10 cellular contexts compared by ENCODE assay signal in the genomic region with DNA sequence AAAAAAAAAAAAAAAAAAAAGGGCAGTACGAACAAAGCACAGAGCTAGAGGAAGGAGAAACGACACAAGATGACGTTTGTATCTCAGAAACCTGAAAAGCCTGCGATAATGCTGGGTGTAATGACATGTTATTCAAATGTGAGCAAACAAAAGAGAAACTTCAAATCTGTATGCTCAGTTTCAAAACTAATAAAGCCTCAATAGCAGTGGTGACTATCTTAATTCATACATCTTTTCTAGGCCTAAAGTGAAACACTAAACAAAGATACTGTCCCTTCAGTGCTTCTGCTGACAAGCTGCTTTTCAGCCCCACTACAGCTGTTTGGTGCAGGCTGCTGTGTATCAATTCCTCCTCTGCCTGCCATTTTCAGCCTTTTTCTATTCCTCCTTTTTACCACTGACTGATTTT. TPM values are rescaled to one million over a fixed set of nuclear protein-coding genes. Genes with fewer than 3 reads are reported as not detected.
A peak's percentile ranks its signal among the peaks of the same experiment; 100 is the strongest.
DNase-seq lines count a peak whose midpoint lies in the region; ATAC-seq and TF ChIP-seq lines count a peak whose summit lies in the region.
"Had no signal": no experiment of that assay in that cellular context is flagged by ENCODE, and none has a peak within 500 bp of the region (broad histone marks: within the 10 kb centered on the region; RNA-seq: fewer than 3 reads in every experiment).

No MANE protein-coding gene starts in this region.

- H3K36me3 ChIP-seq in Caco-2 (ENCODE audit: control insufficient read depth, insufficient read depth, low read length) (peaks cover 2% of the 10 kb centered on the region; the same call in 1 of the 2 replicates), brain microvascular endothelial cell (replicated peaks) (no peaks in the 10 kb centered on the region)
- H3K36me3 ChIP-seq: thyroid gland had no signal

- BruUV-seq in Caco-2 (replicated peaks; lab: Mats Ljungman, UMichigan), result no TSS peak

- in situ Hi-C loops in brain microvascular endothelial cell (cut with HindIII; ENCODE audit: low pct_ligation_motif_present, low sequenced_read_pairs), result no loop called here

- H3K27me3 ChIP-seq in Caco-2 (replicated peaks; ENCODE audit: control insufficient read depth, insufficient read depth, low read length) (no peaks in the 10 kb centered on the region), brain microvascular endothelial cell (replicated peaks) (no peaks in the 10 kb centered on the region)
- H3K27me3 ChIP-seq: thyroid gland had no signal

- intact Hi-C loops in Caco-2 (cut with micrococcal nuclease; ENCODE audit: unreplicated experiment), result no loop called here

- no peak overlapping the region for H3K27ac ChIP-seq in brain microvascular endothelial cell
- H3K27ac ChIP-seq: thyroid gland had no signal

- no peak overlapping the region for H3K4me3 ChIP-seq in Caco-2 (ENCODE audit: low read depth, low read length)
- H3K4me3 ChIP-seq in brain microvascular endothelial cell (ENCODE audit: low read depth, low read length), result no peak overlapping the region
- H3K4me3 ChIP-seq: thyroid gland had no signal

- no peaks in the 10 kb centered on the region for H3K9me3 ChIP-seq in Caco-2
- H3K9me3 ChIP-seq: thyroid gland had no signal

- peak; percentile 40 for DNase-seq in GM10248 (ENCODE audit: extremely low spot score)
- no peak for DNase-seq in Caco-2
- no peak for DNase-seq in brain microvascular endothelial cell
- no peak for DNase-seq in ureter (ENCODE audit: low spot score)
- DNase-seq in nephron progenitor cell, result no peak
- DNase-seq: erythroblast, thyroid gland had no signal

- peak; percentile 92 for ATAC-seq in GM19397 (IDR thresholded peaks at IDR 0.05; ENCODE audit: unreplicated experiment)
- ATAC-seq in HG03039 (IDR thresholded peaks at IDR 0.05; ENCODE audit: unreplicated experiment), result peak; percentile 70

- H3K4me3 Mint-ChIP-seq in brain (peak overlapping the region in 1 of 5 experiments; percentile 28), Caco-2 (ENCODE audit: unreplicated experiment) (no peak overlapping the region), nephron progenitor cell (no peak overlapping the region)

- peak overlapping the region in 3 of 5 experiments; percentile 8 to 61 (median 11) for H3K27ac Mint-ChIP-seq in brain
- no peak overlapping the region for H3K27ac Mint-ChIP-seq in Caco-2 (ENCODE audit: unreplicated experiment)
- H3K27ac Mint-ChIP-seq in nephron progenitor cell, result no peak overlapping the region

- POLR2A ChIA-PET in GM10248 (lab: Yijun Ruan, JAX), result interaction anchor here (0.5 to 1.0 kb wide), 5 partner anchors 11 to 470 kb away, joined by 3 to 5 read pairs (median 4); no protein-coding TSS in a partner anchor
- POLR2A ChIA-PET in Caco-2 (lab: Charles Lee), result interaction anchor here (0.7 kb wide), 1 partner anchor 16 kb away, joined by 6 read pairs; no protein-coding TSS in a partner anchor

- H3K4me1 Mint-ChIP-seq in brain, result peaks cover 10% of the 10 kb centered on the region
- peaks cover 11% of the 10 kb centered on the region for H3K4me1 Mint-ChIP-seq in Caco-2 (ENCODE audit: low read depth, unreplicated experiment)
- peaks cover 6% of the 10 kb centered on the region for H3K4me1 Mint-ChIP-seq in nephron progenitor cell

- H3K27me3 Mint-ChIP-seq in brain (peaks cover 3% of the 10 kb centered on the region), Caco-2 (ENCODE audit: insufficient read depth, unreplicated experiment) (no peaks in the 10 kb centered on the region), nephron progenitor cell (ENCODE audit: low read depth, poor library complexity) (no peaks in the 10 kb centered on the region)

- CTCF ChIA-PET in GM10248 (lab: Yijun Ruan, JAX), result interaction anchor here (1.1 to 1.2 kb wide), 3 partner anchors 10 to 19 kb away, joined by 3 read pairs; no protein-coding TSS in a partner anchor
- CTCF ChIA-PET in Caco-2 (lab: Charles Lee), result no interaction called here

- H3K9me3 Mint-ChIP-seq in brain, result no peaks in the 10 kb centered on the region
- H3K9me3 Mint-ChIP-seq in Caco-2 (ENCODE audit: unreplicated experiment), result no peaks in the 10 kb centered on the region
- no peaks in the 10 kb centered on the region for H3K9me3 Mint-ChIP-seq in nephron progenitor cell

- peaks cover 25% of the 10 kb centered on the region for H3K4me1 ChIP-seq in Caco-2
- H3K4me1 ChIP-seq: thyroid gland had no signal

- TF ChIP-seq CTCF in GM10248 (IDR thresholded peaks at IDR 0.05; ENCODE audit: control extremely low read depth, extremely low read depth, low read depth, missing control alignments) (no peak), brain (conservative IDR thresholded peaks at IDR 0.05) (no peak), Caco-2 (IDR thresholded peaks at IDR 0.05; ENCODE audit: insufficient read depth in 1 of 2, low read depth in 1 of 2, low read length in 1 of 2, severe bottlenecking in 1 of 2, unreplicated experiment in 1 of 2) (no peak), brain microvascular endothelial cell (IDR thresholded peaks at IDR 0.05; ENCODE audit: low read depth, low read length, missing control alignments) (no peak), nephron progenitor cell (IDR thresholded peaks at IDR 0.05) (no peak)

- H3K36me3 Mint-ChIP-seq in brain, result no peaks in the 10 kb centered on the region
- H3K36me3 Mint-ChIP-seq in Caco-2 (ENCODE audit: insufficient read depth, unreplicated experiment), result peaks cover 6% of the 10 kb centered on the region
- no peaks in the 10 kb centered on the region for H3K36me3 Mint-ChIP-seq in nephron progenitor cell (ENCODE audit: low read depth)

RNA-seq across cellular contexts. Expression of gene ITPR2, which starts 15.8 kb away (rescaled TPM):
- 1.6 TPM for polyA plus RNA-seq in brain (ENCODE audit: insufficient read depth, low read depth, low replicate concordance)
- total RNA-seq in Caco-2 (2022), result 41.6 and 51.5 TPM in 2 replicates
- total RNA-seq in ureter, result 35.2 TPM

Comparison
In these comparisons a context has a peak if more than half of its experiments do, and no peak if none do; other contexts are left out.
1. H3K27ac Mint-ChIP-seq: peak in brain (3 of 5); none in Caco-2 (single experiment) and nephron progenitor cell (single experiment).